In the genomic region with DNA sequence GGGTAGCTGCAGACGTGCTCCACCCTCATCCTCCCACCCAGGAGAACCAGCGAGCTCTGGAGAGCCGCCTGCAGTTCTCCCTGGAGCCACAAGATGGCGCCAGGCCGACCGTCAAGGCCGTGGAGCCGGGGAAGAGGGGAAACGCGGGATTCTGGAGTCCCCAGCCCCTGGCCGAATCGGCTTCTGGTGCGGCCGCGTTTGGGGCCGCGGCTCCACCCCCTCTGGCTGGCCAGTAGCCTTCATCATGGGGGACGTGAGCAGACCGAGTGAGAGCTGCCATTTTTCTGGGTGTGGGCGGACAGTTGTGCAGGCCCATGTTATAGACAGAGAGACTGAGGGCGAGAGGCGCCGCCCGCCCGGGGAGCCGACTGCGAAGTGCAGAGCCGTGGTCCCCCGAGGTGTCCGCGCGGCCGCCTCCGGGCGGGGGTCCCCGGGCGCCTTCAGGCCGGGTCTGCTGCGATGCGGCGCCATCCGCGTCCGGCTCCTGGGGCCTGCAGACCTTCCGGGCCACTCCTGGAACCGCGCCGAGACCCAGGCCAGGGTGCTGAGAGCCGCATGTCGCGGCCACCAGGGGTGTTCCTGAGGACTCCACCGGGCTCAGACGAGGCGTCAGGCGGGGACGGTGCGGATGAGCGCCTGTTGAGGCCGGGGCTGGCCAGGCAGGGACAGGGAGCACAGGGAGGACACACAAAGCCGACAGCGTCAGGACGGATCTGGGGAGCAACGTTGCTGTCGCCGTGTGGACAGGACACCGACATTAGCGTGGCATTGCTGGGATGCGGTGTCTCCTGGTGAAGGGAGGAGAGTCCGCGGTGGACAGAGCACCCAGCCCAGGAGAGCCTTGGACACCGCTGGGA, we compare ENCODE assay signal across 8 cellular contexts.
DNase-seq lines count a peak whose midpoint lies in the region; ATAC-seq and TF ChIP-seq lines count a peak whose summit lies in the region.

No MANE protein-coding gene starts in this region.

- TF ChIP-seq POLR2A in heart left ventricle (IDR thresholded peaks at IDR 0.05) (no peak), uterus (IDR thresholded peaks at IDR 0.05) (no peak)

- H3K4me1 ChIP-seq in heart left ventricle (peaks cover 0 to 35% (median 20%) of the 10 kb centered on the region in 12 donors), uterus (no peaks in the 10 kb centered on the region)

- H3K9me3 ChIP-seq in heart left ventricle (no peaks in the 10 kb centered on the region), uterus (no peaks in the 10 kb centered on the region)

- peak; percentile 100 for TF ChIP-seq CTCF in AG09319 (IDR thresholded peaks at IDR 0.05; ENCODE audit: low read depth, low read length)
- peak; percentile 97 to 100 (median 99) for TF ChIP-seq CTCF in heart left ventricle (IDR thresholded peaks at IDR 0.05)
- TF ChIP-seq CTCF in uterus (IDR thresholded peaks at IDR 0.05), result peak; percentile 80 to 93 (median 87)

- H3K27ac ChIP-seq in heart left ventricle (no peak overlapping the region), uterus (no peak overlapping the region)

- peak; percentile 37 for ATAC-seq in GM18861 (IDR thresholded peaks at IDR 0.05; ENCODE audit: unreplicated experiment)
- ATAC-seq in heart left ventricle, result peak; percentile 70 to 81 (median 74)

- H3K36me3 ChIP-seq in heart left ventricle, result no peaks in the 10 kb centered on the region
- no peaks in the 10 kb centered on the region for H3K36me3 ChIP-seq in uterus

- H3K27me3 ChIP-seq in heart left ventricle (no peaks in the 10 kb centered on the region), uterus (no peaks in the 10 kb centered on the region)

- H3K4me3 ChIP-seq in heart left ventricle (peak overlapping the region in 10 of 12 donors; percentile 6 to 53 (median 41)), uterus (peak overlapping the region in 1 of 2 donors; percentile 6)

- intact Hi-C loops in heart left ventricle (cut with DNase I) (loop anchor here (2.0 to 10.0 kb wide), 9 partner anchors 16 to 1188 kb away; no protein-coding TSS in a partner anchor), posterior vena cava (cut with DNase I) (loop anchor here (10.0 kb wide), 1 partner anchor 412 kb away; no protein-coding TSS in a partner anchor), uterus (cut with DNase I; ENCODE audit: low total_unique reads) (no loop called here)

- 25 to 52% (median 35%) methylated on average over 39 to 71 of the region's 71 CpGs for WGBS in heart left ventricle, 4 donors

- peak; percentile 24 for DNase-seq in AG09319 (ENCODE audit: extremely low read depth, low read depth)
- DNase-seq in HPDE6-E6E7 (ENCODE audit: extremely low spot score), result peak; percentile 60
- peak; percentile 67 for DNase-seq in SHP77 treated with DMSO at 0.1 percent for 48 hours (lab: John Stamatoyannopoulos, UW)
- peak; percentile 16 for DNase-seq in activated naive CD8-positive, alpha-beta T cell treated with anti-CD3 and anti-CD28 coated beads, Interleukin-2, amount 50 U/mL, for 16 hours (ENCODE audit: low read depth, low spot score)
- DNase-seq in heart left ventricle, result peak; percentile 69 to 89 (median 76)
- peak; percentile 94 for DNase-seq in posterior vena cava (ENCODE audit: low spot score)
- DNase-seq in uterus, result peak; percentile 55 to 68

Comparison
In these comparisons a context has a peak if more than half of its experiments do, and no peak if none do; other contexts are left out.
1. DNase-seq: peak in every context shown above with its lines; median percentile 94 in posterior vena cava; 76 in heart left ventricle; 67 in SHP77 treated with DMSO at 0.1 percent for 48 hours; 62 in uterus; 60 in HPDE6-E6E7; 24 in AG09319; 16 in activated naive CD8-positive, alpha-beta T cell treated with anti-CD3 and anti-CD28 coated beads, Interleukin-2, amount 50 U/mL, for 16 hours.